Comparison of ENCODE assay signal across 8 cellular contexts in the genomic region with DNA sequence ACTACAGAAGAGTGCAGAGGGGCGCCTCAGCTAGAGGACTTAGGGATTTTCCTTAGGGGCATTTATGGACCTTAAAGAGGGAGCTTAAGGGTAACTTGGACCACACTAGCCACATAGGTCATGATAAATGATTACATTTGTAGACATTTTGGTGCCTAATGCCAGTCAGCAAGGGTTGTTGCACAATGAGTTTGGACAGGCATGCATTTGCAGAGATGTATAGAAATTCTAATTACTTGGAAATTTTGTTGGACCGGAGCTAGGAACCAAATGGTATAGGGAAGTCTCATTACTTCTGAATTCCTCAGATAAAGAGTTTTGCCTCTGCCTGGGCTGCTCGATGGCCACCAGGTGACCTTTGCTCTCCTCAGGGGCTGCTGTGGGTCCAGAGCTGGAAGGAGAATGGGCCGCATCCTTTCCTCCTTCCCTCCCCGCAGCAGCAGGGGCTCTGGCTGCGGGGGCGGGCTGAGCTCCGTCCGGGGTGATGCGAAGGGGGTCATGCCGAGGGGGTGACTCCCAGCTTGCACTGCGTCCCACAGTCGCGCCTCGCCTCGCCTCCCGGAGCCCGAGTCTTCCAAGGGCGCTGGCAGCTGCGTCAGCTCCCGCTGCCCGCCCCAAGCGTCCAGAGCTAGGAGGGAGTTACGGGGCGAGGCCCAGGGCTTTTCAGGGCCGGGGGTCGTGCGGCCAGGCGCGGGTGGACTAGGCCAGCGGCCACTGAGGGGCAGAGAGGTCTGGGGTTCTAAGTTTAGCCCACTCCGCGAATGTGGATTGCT. TPM values are rescaled to one million over a fixed set of nuclear protein-coding genes. Genes with fewer than 3 reads are reported as not detected.
DNase-seq lines count a peak whose midpoint lies in the region; ATAC-seq and TF ChIP-seq lines count a peak whose summit lies in the region.

No MANE protein-coding gene starts in this region.

- no peak for TF ChIP-seq CTCF in glutamatergic neuron (IDR thresholded peaks at IDR 0.05; ENCODE audit: partially characterized antibody, unreplicated experiment)
- TF ChIP-seq CTCF in prostate gland (IDR thresholded peaks at IDR 0.05), result no peak

- intact Hi-C loops in CD4-positive, alpha-beta memory T cell (cut with micrococcal nuclease), result no loop called here
- intact Hi-C loops in prostate gland (cut with DNase I), result no loop called here

- H3K27me3 Mint-ChIP-seq in CD4-positive, alpha-beta memory T cell, result no peaks in the 10 kb centered on the region
- H3K27me3 Mint-ChIP-seq in glutamatergic neuron (ENCODE audit: unreplicated experiment), result peaks cover 2% of the 10 kb centered on the region

- no peak for ATAC-seq in HG03432 (IDR thresholded peaks at IDR 0.05; ENCODE audit: unreplicated experiment)

- H3K27me3 ChIP-seq in CD4-positive, alpha-beta memory T cell (ENCODE audit: insufficient read depth, low read length), result no peaks in the 10 kb centered on the region
- no peaks in the 10 kb centered on the region for H3K27me3 ChIP-seq in prostate gland (replicated peaks; ENCODE audit: insufficient read depth)

- POLR2A ChIA-PET in CD4-positive, alpha-beta memory T cell (lab: Charles Lee; ENCODE audit: partially characterized antibody), result interaction anchor here (0.8 to 25.8 kb wide), 12 partner anchors 9 to 137 kb away, joined by 3 to 1536 read pairs (median 7); partner anchors contain the start of genes MALAT1, NEAT1, PCNX3 and SCYL1

- no peak overlapping the region for H3K27ac ChIP-seq in CD4-positive, alpha-beta memory T cell (ENCODE audit: low read depth, low read length)
- peak overlapping the region; percentile 99 to 100 for H3K27ac ChIP-seq in prostate gland

- H3K4me3 Mint-ChIP-seq in CD4-positive, alpha-beta memory T cell, result peak overlapping the region; percentile 8 to 71 (median 33)
- peak overlapping the region; percentile 38 for H3K4me3 Mint-ChIP-seq in glutamatergic neuron (ENCODE audit: unreplicated experiment)

- no peaks in the 10 kb centered on the region for H3K9me3 ChIP-seq in CD4-positive, alpha-beta memory T cell (ENCODE audit: control insufficient read depth in 1 of 2, low read length in 2 of 2)
- no peaks in the 10 kb centered on the region for H3K9me3 ChIP-seq in prostate gland

- no peak for TF ChIP-seq POLR2A in prostate gland (IDR thresholded peaks at IDR 0.05)

- peaks cover 20% of the 10 kb centered on the region for H3K4me1 ChIP-seq in CD4-positive, alpha-beta memory T cell (ENCODE audit: insufficient read depth, low read length)
- peaks cover 22% of the 10 kb centered on the region for H3K4me1 ChIP-seq in prostate gland (replicated peaks)

- no peak overlapping the region for H3K4me3 ChIP-seq in CD4-positive, alpha-beta memory T cell (ENCODE audit: low read length in 2 of 2)
- H3K4me3 ChIP-seq in prostate gland, result peak overlapping the region in 1 of 2 donors; percentile 81

- H3K9me3 Mint-ChIP-seq in CD4-positive, alpha-beta memory T cell, result no peaks in the 10 kb centered on the region
- peaks cover 8% of the 10 kb centered on the region for H3K9me3 Mint-ChIP-seq in glutamatergic neuron (ENCODE audit: unreplicated experiment)

- DNase-seq in CD4-positive, alpha-beta memory T cell, result no peak
- DNase-seq in SK-N-DZ (ENCODE audit: low spot score) (peak; percentile 70), glutamatergic neuron (no peak), prostate gland (ENCODE audit: low spot score) (no peak), NOMO-1 treated with DMSO at 0.1 percent for 48 hours (lab: John Stamatoyannopoulos, UW; ENCODE audit: unreplicated experiment) (no peak), kidney glomerular epithelial cell (lab: John Stamatoyannopoulos, UW) (no peak), NCI-H446 treated with DMSO at 0.1 percent for 48 hours (lab: John Stamatoyannopoulos, UW) (no peak)

- CTCF ChIA-PET in CD4-positive, alpha-beta memory T cell (lab: Charles Lee; ENCODE audit: partially characterized antibody), result interaction anchor here (0.7 to 7.1 kb wide), 11 partner anchors 10 to 111 kb away, joined by 3 to 86 read pairs (median 6); partner anchors contain the start of gene MALAT1

- H3K36me3 Mint-ChIP-seq in CD4-positive, alpha-beta memory T cell, result peaks cover 0 to 4% of the 10 kb centered on the region in 2 donors
- no peaks in the 10 kb centered on the region for H3K36me3 Mint-ChIP-seq in glutamatergic neuron (ENCODE audit: unreplicated experiment)

- WGBS in prostate gland, result 38% methylated on average over 33 of the region's 33 CpGs

- peaks cover 10 to 21% (median 17%) of the 10 kb centered on the region in 4 donors for H3K4me1 Mint-ChIP-seq in CD4-positive, alpha-beta memory T cell
- peaks cover 24% of the 10 kb centered on the region for H3K4me1 Mint-ChIP-seq in glutamatergic neuron (ENCODE audit: low read depth, unreplicated experiment)

- peak overlapping the region; percentile 60 to 97 (median 82) for H3K27ac Mint-ChIP-seq in CD4-positive, alpha-beta memory T cell
- peak overlapping the region; percentile 78 for H3K27ac Mint-ChIP-seq in glutamatergic neuron (ENCODE audit: unreplicated experiment)

- no peaks in the 10 kb centered on the region for H3K36me3 ChIP-seq in CD4-positive, alpha-beta memory T cell (ENCODE audit: insufficient read depth, low read length)
- no peaks in the 10 kb centered on the region for H3K36me3 ChIP-seq in prostate gland

RNA-seq across cellular contexts. Expression of gene MALAT1, which starts 20.2 kb away (rescaled TPM):
- total RNA-seq in CD4-positive, alpha-beta memory T cell, result over 10,000 TPM; 29,058 to 29,932 TPM
- polyA plus RNA-seq in CD4-positive, alpha-beta memory T cell, result 1,000 to 10,000 TPM; 2,969 to 3,488 TPM
- polyA plus RNA-seq in SK-N-DZ (2014; cell fraction: cytosol; rRNA removed), result 15.5 and 29.5 TPM in 2 replicates
- polyA plus RNA-seq in SK-N-DZ (2014; cell fraction: nucleus; rRNA removed), result 347 and 1,650 TPM in 2 replicates
- 18,218 TPM for total RNA-seq in glutamatergic neuron (ENCODE audit: unreplicated experiment)
- 1,000 to 10,000 TPM; 5,964 to 9,097 TPM for total RNA-seq in prostate gland

RNA-seq across cellular contexts. Expression of gene SCYL1, which starts 46.3 kb away (rescaled TPM):
- total RNA-seq in CD4-positive, alpha-beta memory T cell, result 10 to 100 TPM; 72.5 to 81.3 TPM
- 10 to 100 TPM; 22.9 to 40.8 TPM for polyA plus RNA-seq in CD4-positive, alpha-beta memory T cell
- 32.7 and 42.1 TPM in 2 replicates for polyA plus RNA-seq in SK-N-DZ (2014; cell fraction: cytosol; rRNA removed)
- polyA plus RNA-seq in SK-N-DZ (2014; cell fraction: nucleus; rRNA removed), result 92.4 and 96.0 TPM in 2 replicates
- total RNA-seq in glutamatergic neuron (ENCODE audit: unreplicated experiment) (80.0 TPM), prostate gland (100 to 1,000 TPM; 125 to 177 TPM)

RNA-seq across cellular contexts. Expression of gene NEAT1, which starts 56.0 kb away (rescaled TPM):
- total RNA-seq in CD4-positive, alpha-beta memory T cell, result 100 to 1,000 TPM; 685 to 687 TPM
- polyA plus RNA-seq in CD4-positive, alpha-beta memory T cell, result 1 to 10 TPM; 2.3 to 4.0 TPM
- polyA plus RNA-seq in SK-N-DZ (2014; cell fraction: cytosol; rRNA removed), result 15.6 and 18.2 TPM in 2 replicates
- 45.6 and 148 TPM in 2 replicates for polyA plus RNA-seq in SK-N-DZ (2014; cell fraction: nucleus; rRNA removed)
- total RNA-seq in glutamatergic neuron (ENCODE audit: unreplicated experiment) (107 TPM), prostate gland (1,000 to 10,000 TPM in 1 of 2 donors, 100 to 1,000 TPM in 1; 110 to 1,326 TPM)
